Comparison of ENCODE assay signal across 8 cellular contexts in genomic region chr3:16516695-16517481, GRCh38. TPM values are rescaled to one million over a fixed set of nuclear protein-coding genes. Genes with fewer than 3 reads are reported as not detected.
DNase-seq lines count a peak whose midpoint lies in the region; ATAC-seq and TF ChIP-seq lines count a peak whose summit lies in the region.

No MANE protein-coding gene starts in this region.

- peak overlapping the region; percentile 94 for H3K4me2 ChIP-seq in OCI-LY3 (ENCODE audit: low read length)
- H3K4me2 ChIP-seq in mesenchymal stem cell (ENCODE audit: low read length, poor library complexity, severe bottlenecking) = no peak overlapping the region

- H3K36me3 Mint-ChIP-seq in chondrocyte (ENCODE audit: low read depth) = no peaks in the 10 kb centered on the region

- H3K27me3 ChIP-seq in OCI-LY3 (ENCODE audit: low read depth, low read length) (no peaks in the 10 kb centered on the region), mesenchymal stem cell (ENCODE audit: control insufficient read depth in 1 of 2, insufficient read depth in 1 of 2, low read length in 2 of 2) (peaks cover 0 to 17% of the 10 kb centered on the region in 2 experiments), vagina (no peaks in the 10 kb centered on the region)

- H3K4me3 ChIP-seq in OCI-LY3 (ENCODE audit: low read length) (peak overlapping the region; percentile 88), mesenchymal stem cell (ENCODE audit: insufficient read depth in 1 of 2, low read depth in 1 of 2, low read length in 2 of 2) (no peak overlapping the region), vagina (no peak overlapping the region)

- H3K27me3 Mint-ChIP-seq in chondrocyte (ENCODE audit: low read depth) = no peaks in the 10 kb centered on the region

- TF ChIP-seq CTCF in OCI-LY3 (IDR thresholded peaks at IDR 0.05; ENCODE audit: low read depth, low read length) (peak; percentile 30; the same call in 1 of the 2 replicates), chondrocyte (IDR thresholded peaks at IDR 0.05) (peak; percentile 82), vagina (IDR thresholded peaks at IDR 0.05) (peak in 1 of 3 experiments; percentile 27)

- intact Hi-C loops in vagina (cut with DNase I) = loop anchor here (10.0 kb wide), 3 partner anchors 72 to 202 kb away; no protein-coding TSS in a partner anchor

- no peak overlapping the region for H2BK120ac ChIP-seq in mesenchymal stem cell (ENCODE audit: low read depth, low read length)

- no peak overlapping the region for H3K4me3 Mint-ChIP-seq in chondrocyte (ENCODE audit: unreplicated experiment)

- H2AFZ ChIP-seq in OCI-LY3 (ENCODE audit: low read depth, low read length) = no peak overlapping the region
- no peak overlapping the region for H2AFZ ChIP-seq in mesenchymal stem cell (ENCODE audit: low read depth, low read length)

- H3K9ac ChIP-seq in OCI-LY3 (ENCODE audit: low read length) (peak overlapping the region; percentile 97), mesenchymal stem cell (ENCODE audit: low read length) (no peak overlapping the region)

- no peak overlapping the region for H3K4ac ChIP-seq in mesenchymal stem cell (ENCODE audit: low read depth in 1 of 2, low read length in 2 of 2)

- DNase-seq in Daoy (ENCODE audit: low read depth) (peak; percentile 43), chondrocyte (ENCODE audit: low spot score) (no peak), mesenchymal stem cell (peak; percentile 72), vagina (ENCODE audit: extremely low spot score in 2 of 2) (no peak), GOT3 (lab: John Stamatoyannopoulos, UW) (no peak)

- H3K79me1 ChIP-seq in mesenchymal stem cell (replicated peaks; ENCODE audit: low read length, poor library complexity, severe bottlenecking) = peaks cover 4% of the 10 kb centered on the region

- H2AK5ac ChIP-seq in mesenchymal stem cell (ENCODE audit: low read length, severe bottlenecking) = no peak overlapping the region

- peak overlapping the region in 1 of 2 experiments; percentile 30 for H3K14ac ChIP-seq in mesenchymal stem cell (ENCODE audit: low read length in 2 of 2)

- peak overlapping the region in 1 of 2 experiments; percentile 58 for H3K18ac ChIP-seq in mesenchymal stem cell (ENCODE audit: low read depth in 1 of 2, low read length in 2 of 2)

- peak; percentile 20 for ATAC-seq in GM21786 (IDR thresholded peaks at IDR 0.05; ENCODE audit: unreplicated experiment)
- no peak for ATAC-seq in HG02840 (IDR thresholded peaks at IDR 0.05; ENCODE audit: low FRiP score, unreplicated experiment)

- peak overlapping the region; percentile 10 for H4K8ac ChIP-seq in mesenchymal stem cell (ENCODE audit: low read length)

- H2BK12ac ChIP-seq in mesenchymal stem cell (ENCODE audit: low read length in 2 of 2) = peak overlapping the region; percentile 29 to 94

- peaks cover 25% of the 10 kb centered on the region for H3K4me1 Mint-ChIP-seq in chondrocyte (ENCODE audit: low read depth)

- H3K9me3 ChIP-seq in OCI-LY3 (ENCODE audit: insufficient read depth, low read length) (peaks cover 11% of the 10 kb centered on the region), mesenchymal stem cell (ENCODE audit: control insufficient read depth, low read length) (no peaks in the 10 kb centered on the region), vagina (no peaks in the 10 kb centered on the region)

- H3K4me1 ChIP-seq in OCI-LY3 (ENCODE audit: low read length) (peaks cover 82% of the 10 kb centered on the region), mesenchymal stem cell (ENCODE audit: control insufficient read depth, insufficient read depth, low read depth, low read length) (peaks cover 15% of the 10 kb centered on the region), vagina (peaks cover 25% of the 10 kb centered on the region)

- no peaks in the 10 kb centered on the region for H3K9me3 Mint-ChIP-seq in chondrocyte (ENCODE audit: low read depth)

- peaks cover 39% of the 10 kb centered on the region for H3K79me2 ChIP-seq in OCI-LY3 (ENCODE audit: low read length)

- H3K23ac ChIP-seq in mesenchymal stem cell (ENCODE audit: low read length in 2 of 2) = no peak overlapping the region

- H2BK5ac ChIP-seq in mesenchymal stem cell (ENCODE audit: low read depth, low read length, poor library complexity, severe bottlenecking) = no peak overlapping the region

- WGBS in mesenchymal stem cell = 66% methylated on average over 6 of the region's 6 CpGs

- H3K27ac ChIP-seq in OCI-LY3 (ENCODE audit: low read length) (peak overlapping the region; percentile 95), mesenchymal stem cell (ENCODE audit: low read length, poor library complexity, severe bottlenecking) (no peak overlapping the region), vagina (no peak overlapping the region)

- H3K27ac Mint-ChIP-seq in chondrocyte (ENCODE audit: unreplicated experiment) = no peak overlapping the region

- peaks cover 15% of the 10 kb centered on the region for H3K36me3 ChIP-seq in OCI-LY3 (replicated peaks; ENCODE audit: low read depth, low read length)
- H3K36me3 ChIP-seq in mesenchymal stem cell (ENCODE audit: control insufficient read depth in 1 of 2, insufficient read depth in 2 of 2, low read depth in 1 of 2, low read length in 2 of 2) = no peaks in the 10 kb centered on the region
- H3K36me3 ChIP-seq in vagina = no peaks in the 10 kb centered on the region

- H4K20me1 ChIP-seq in OCI-LY3 (ENCODE audit: insufficient read depth, low read length) = no peaks in the 10 kb centered on the region

- H2BK15ac ChIP-seq in mesenchymal stem cell (ENCODE audit: low read depth, poor library complexity, severe bottlenecking) = peak overlapping the region; percentile 60

- no peak for TF ChIP-seq POLR2A in vagina (IDR thresholded peaks at IDR 0.05)

- H4K91ac ChIP-seq in mesenchymal stem cell (ENCODE audit: low read length) = peak overlapping the region; percentile 5

RNA-seq across cellular contexts. Expression of gene RFTN1, which starts 3.4 kb away (rescaled TPM):
- total RNA-seq in Daoy (2014; rRNA removed; shearing (Covaris generic)) = 25.4 and 27.9 TPM in 2 replicates
- total RNA-seq in chondrocyte = 53.3 to 54.9 TPM (median 53.4 TPM) in 3 replicates
- 256 TPM for polyA plus RNA-seq in mesenchymal stem cell (2013, experiment 1 of 2)
- polyA plus RNA-seq in mesenchymal stem cell (2013, experiment 2 of 2) = 261 TPM
- 47.4 TPM for total RNA-seq in vagina

Comparison
In these comparisons a context has a peak if more than half of its experiments do, and no peak if none do; other contexts are left out.
1. DNase-seq: peak in Daoy (single experiment) and mesenchymal stem cell (single experiment); none in chondrocyte (single experiment), vagina (0 of 2) and GOT3 (single experiment).